In genomic region chr11:15031945-15032344, GRCh38 we compare ENCODE assay signal across 3 cellular contexts. TPM values are rescaled to one million over a fixed set of nuclear protein-coding genes. Genes with fewer than 3 reads are reported as not detected.
"Had no signal": no experiment of that assay in that cellular context is flagged by ENCODE, and none has a peak within 500 bp of the region (broad histone marks: within the 10 kb centered on the region; RNA-seq: fewer than 3 reads in every experiment).

No MANE protein-coding gene starts in this region.

RNA-seq across cellular contexts. Expression of gene CALCB, which starts 41.4 kb away (rescaled TPM):
- total RNA-seq: LHCN-M2, M059J had no signal

RNA-seq across cellular contexts. Expression of gene CALCA, which starts 59.8 kb away (rescaled TPM):
- total RNA-seq: LHCN-M2, M059J, MCF 10A had no signal
